In genomic region chr2:144213797-144214196, GRCh38 we compare ENCODE assay signal across 9 cellular contexts.
A peak's percentile ranks its signal among the peaks of the same experiment; 100 is the strongest.
DNase-seq lines count a peak whose midpoint lies in the region; ATAC-seq and TF ChIP-seq lines count a peak whose summit lies in the region.
"Had no signal": no experiment of that assay in that cellular context is flagged by ENCODE, and none has a peak within 500 bp of the region (broad histone marks: within the 10 kb centered on the region; RNA-seq: fewer than 3 reads in every experiment).

No MANE protein-coding gene starts in this region.

- no peak for DNase-seq in activated CD4-positive, alpha-beta T cell treated with anti-CD3 and anti-CD28 coated beads, Interleukin-2, amount 10 ng/mL, durations not matched to agents 7 days and 5 days
- DNase-seq in activated CD4-positive, alpha-beta T cell treated with anti-CD3 and anti-CD28 coated beads for 1 hour, result no peak
- no peak for DNase-seq in stimulated activated effector memory CD8-positive, alpha-beta T cell treated with anti-CD3 and anti-CD28 coated beads, Interleukin-12 subunit alpha, Interleukin-12 subunit beta, amount 100 ng/mL, for 72 hours (ENCODE audit: low spot score in 2 of 2)
- DNase-seq in ureter (ENCODE audit: low spot score) (no peak), Ammon's horn (ENCODE audit: low spot score) (no peak), right lobe of liver (no peak)

- intact Hi-C loops in right lobe of liver (cut with DNase I), result no loop called here

- POLR2A ChIA-PET in activated CD4-positive, alpha-beta T cell treated with anti-CD3 and anti-CD28 coated beads, Interleukin-2, amount 10 ng/mL, durations not matched to agents 7 days and 5 days (lab: Charles Lee), result no interaction called here

- TF ChIP-seq CTCF in right lobe of liver (IDR thresholded peaks at IDR 0.05), result no peak

- H3K4me1 ChIP-seq in right lobe of liver, result peaks cover 0 to 11% (median 0%) of the 10 kb centered on the region in 4 donors
- H3K4me1 ChIP-seq: SJSA1 had no signal

- H3K4me3 Mint-ChIP-seq in activated CD4-positive, alpha-beta T cell treated with anti-CD3 and anti-CD28 coated beads, Interleukin-2, amount 10 ng/mL, durations not matched to agents 7 days and 5 days, result no peak overlapping the region
- H3K4me3 Mint-ChIP-seq in stimulated activated effector memory CD8-positive, alpha-beta T cell treated with anti-CD3 and anti-CD28 coated beads, Interleukin-12 subunit alpha, Interleukin-12 subunit beta, amount 100 ng/mL, for 72 hours, result peak overlapping the region; percentile 32

- peaks cover 1% of the 10 kb centered on the region for H3K36me3 Mint-ChIP-seq in activated CD4-positive, alpha-beta T cell treated with anti-CD3 and anti-CD28 coated beads, Interleukin-2, amount 10 ng/mL, durations not matched to agents 7 days and 5 days (ENCODE audit: low read depth)
- peaks cover 27% of the 10 kb centered on the region for H3K36me3 Mint-ChIP-seq in stimulated activated effector memory CD8-positive, alpha-beta T cell treated with anti-CD3 and anti-CD28 coated beads, Interleukin-12 subunit alpha, Interleukin-12 subunit beta, amount 100 ng/mL, for 72 hours

- no peaks in the 10 kb centered on the region for H3K27me3 Mint-ChIP-seq in activated CD4-positive, alpha-beta T cell treated with anti-CD3 and anti-CD28 coated beads, Interleukin-2, amount 10 ng/mL, durations not matched to agents 7 days and 5 days

- no peak overlapping the region for H3K4me3 ChIP-seq in right lobe of liver
- H3K4me3 ChIP-seq: SJSA1 had no signal

- H3K36me3 ChIP-seq in right lobe of liver, result no peaks in the 10 kb centered on the region
- H3K36me3 ChIP-seq: SJSA1 had no signal

- H3K27ac Mint-ChIP-seq in activated CD4-positive, alpha-beta T cell treated with anti-CD3 and anti-CD28 coated beads, Interleukin-2, amount 10 ng/mL, durations not matched to agents 7 days and 5 days, result peak overlapping the region; percentile 71
- H3K27ac Mint-ChIP-seq in stimulated activated effector memory CD8-positive, alpha-beta T cell treated with anti-CD3 and anti-CD28 coated beads, Interleukin-12 subunit alpha, Interleukin-12 subunit beta, amount 100 ng/mL, for 72 hours, result peak overlapping the region; percentile 46

- no peak for TF ChIP-seq POLR2A in right lobe of liver (IDR thresholded peaks at IDR 0.05)

- ATAC-seq in GM21737 (IDR thresholded peaks at IDR 0.05; ENCODE audit: unreplicated experiment) (peak; percentile 77), HG03442 (IDR thresholded peaks at IDR 0.05; ENCODE audit: unreplicated experiment) (peak; percentile 94), right lobe of liver (no peak)
- ATAC-seq in stimulated activated effector memory CD8-positive, alpha-beta T cell treated with anti-CD3 and anti-CD28 coated beads, Interleukin-12 subunit alpha, Interleukin-12 subunit beta, amount 100 ng/mL, for 72 hours, result peak; percentile 74

- H3K4me1 Mint-ChIP-seq in activated CD4-positive, alpha-beta T cell treated with anti-CD3 and anti-CD28 coated beads, Interleukin-2, amount 10 ng/mL, durations not matched to agents 7 days and 5 days, result peaks cover 21% of the 10 kb centered on the region
- H3K4me1 Mint-ChIP-seq in stimulated activated effector memory CD8-positive, alpha-beta T cell treated with anti-CD3 and anti-CD28 coated beads, Interleukin-12 subunit alpha, Interleukin-12 subunit beta, amount 100 ng/mL, for 72 hours, result peaks cover 38% of the 10 kb centered on the region

- no peaks in the 10 kb centered on the region for H3K9me3 ChIP-seq in right lobe of liver
- H3K9me3 ChIP-seq: SJSA1 had no signal

- no peaks in the 10 kb centered on the region for H3K27me3 ChIP-seq in right lobe of liver
- H3K27me3 ChIP-seq: SJSA1 had no signal

- WGBS in right lobe of liver (ENCODE audit: insufficient coverage, low coverage, low lambda C conversion rate, missing lambda C conversion rate), result 83% methylated on average over 2 of the region's 2 CpGs

- H3K9me3 Mint-ChIP-seq in activated CD4-positive, alpha-beta T cell treated with anti-CD3 and anti-CD28 coated beads, Interleukin-2, amount 10 ng/mL, durations not matched to agents 7 days and 5 days, result no peaks in the 10 kb centered on the region
- H3K9me3 Mint-ChIP-seq in stimulated activated effector memory CD8-positive, alpha-beta T cell treated with anti-CD3 and anti-CD28 coated beads, Interleukin-12 subunit alpha, Interleukin-12 subunit beta, amount 100 ng/mL, for 72 hours, result no peaks in the 10 kb centered on the region

- CTCF ChIA-PET in activated CD4-positive, alpha-beta T cell treated with anti-CD3 and anti-CD28 coated beads, Interleukin-2, amount 10 ng/mL, durations not matched to agents 7 days and 5 days (lab: Charles Lee), result no interaction called here

- H3K27ac ChIP-seq in right lobe of liver, result no peak overlapping the region
- H3K27ac ChIP-seq: SJSA1 had no signal

Comparison
In these comparisons a context has a peak if more than half of its experiments do, and no peak if none do; other contexts are left out.
1. ATAC-seq: peak in GM21737 (single experiment), HG03442 (single experiment) and stimulated activated effector memory CD8-positive, alpha-beta T cell treated with anti-CD3 and anti-CD28 coated beads, Interleukin-12 subunit alpha, Interleukin-12 subunit beta, amount 100 ng/mL, for 72 hours (single experiment); none in right lobe of liver (0 of 4).